In genomic region chr6:167150815-167151557, GRCh38 we compare ENCODE assay signal across 9 cellular contexts. TPM values are rescaled to one million over a fixed set of nuclear protein-coding genes. Genes with fewer than 3 reads are reported as not detected.
DNase-seq lines count a peak whose midpoint lies in the region; ATAC-seq and TF ChIP-seq lines count a peak whose summit lies in the region.
"Had no signal": no experiment of that assay in that cellular context is flagged by ENCODE, and none has a peak within 500 bp of the region (broad histone marks: within the 10 kb centered on the region; RNA-seq: fewer than 3 reads in every experiment).

No MANE protein-coding gene starts in this region.

- peak overlapping the region; percentile 1 to 36 for H3K4me3 Mint-ChIP-seq in effector memory CD8-positive, alpha-beta T cell

- intact Hi-C loops in lower leg skin (cut with DNase I; ENCODE audit: low total_unique reads) = no loop called here

- peak; percentile 61 for ATAC-seq in GM18505 (IDR thresholded peaks at IDR 0.05; ENCODE audit: unreplicated experiment)
- ATAC-seq in GM19452 (IDR thresholded peaks at IDR 0.05; ENCODE audit: unreplicated experiment) = peak; percentile 53
- peak; percentile 41 for ATAC-seq in HG03060 (IDR thresholded peaks at IDR 0.05; ENCODE audit: low read depth, unreplicated experiment)
- ATAC-seq in effector memory CD8-positive, alpha-beta T cell (replicated peaks) = peak; percentile 26
- ATAC-seq: left lung had no signal

- no peaks in the 10 kb centered on the region for H3K36me3 Mint-ChIP-seq in effector memory CD8-positive, alpha-beta T cell (ENCODE audit: insufficient read depth)

- DNase-seq in effector memory CD8-positive, alpha-beta T cell = no peak
- no peak for DNase-seq in NCI-H2171 treated with DMSO at 0.1 percent for 48 hours (lab: John Stamatoyannopoulos, UW)
- no peak for DNase-seq in NCI-H1105 treated with DMSO at 0.1 percent for 48 hours (lab: John Stamatoyannopoulos, UW)
- DNase-seq in HT-29 (ENCODE audit: low spot score) = no peak
- no peak for DNase-seq in lower leg skin (ENCODE audit: low spot score in 2 of 2)
- DNase-seq: left lung had no signal

- H3K27ac Mint-ChIP-seq in effector memory CD8-positive, alpha-beta T cell = peak overlapping the region; percentile 2 to 78

- peaks cover 26 to 39% of the 10 kb centered on the region in 2 donors for H3K4me1 Mint-ChIP-seq in effector memory CD8-positive, alpha-beta T cell (ENCODE audit: low read depth in 2 of 2)

- 92 to 94% methylated on average over 6 of the region's 6 CpGs for WGBS in lower leg skin, 2 donors

- no peak overlapping the region for H3K4me3 ChIP-seq in lower leg skin (ENCODE audit: low read depth, poor library complexity, severe bottlenecking)
- H3K4me3 ChIP-seq: left lung had no signal

- TF ChIP-seq CTCF in lower leg skin (IDR thresholded peaks at IDR 0.05) = no peak

- no peaks in the 10 kb centered on the region for H3K27me3 Mint-ChIP-seq in effector memory CD8-positive, alpha-beta T cell

- H3K9me3 Mint-ChIP-seq in effector memory CD8-positive, alpha-beta T cell = no peaks in the 10 kb centered on the region

- no peak for TF ChIP-seq POLR2A in GM18505 (IDR thresholded peaks at IDR 0.05; ENCODE audit: borderline replicate concordance, extremely low read depth, insufficient read depth, insufficient read length)
- TF ChIP-seq POLR2A in lower leg skin (IDR thresholded peaks at IDR 0.05) = no peak

RNA-seq across cellular contexts. Expression of gene GPR31, which starts 6.8 kb away (rescaled TPM):
- total RNA-seq in HT-29 (2014; rRNA removed; shearing (Covaris generic)) = not detected in 2 replicates
- total RNA-seq in lower leg skin = not detected
- total RNA-seq: left lung had no signal

RNA-seq across cellular contexts. Expression of gene CCR6, which starts 28.1 kb away (rescaled TPM):
- 0.05 TPM in 1 of 2 replicates, not detected in the other for total RNA-seq in HT-29 (2014; rRNA removed; shearing (Covaris generic))
- total RNA-seq in lower leg skin = 1 to 10 TPM in 1 of 4 donors, under 1 TPM in 2, not detected in 1; 0.42 to 1.5 (median 0.49) TPM
